Comparison of ENCODE assay signal across 36 cellular contexts in genomic region chr13:23347601-23348000, GRCh38.
"Had no signal": no experiment of that assay in that cellular context is flagged by ENCODE, and none has a peak within 500 bp of the region (broad histone marks: within the 10 kb centered on the region; RNA-seq: fewer than 3 reads in every experiment).

No MANE protein-coding gene starts in this region.

- H3K4me1 Mint-ChIP-seq: activated naive CD4-positive, alpha-beta T cell treated with anti-CD3 and anti-CD28 coated beads, Interleukin-2, amount 10 ng/mL, durations not matched to agents 7 days and 5 days; activated naive CD4-positive, alpha-beta T cell treated with anti-CD3 and anti-CD28 coated beads, Interleukin-2, amount 50 U/mL, for 24 hours; activated T-helper 17 cell treated with anti-CD3 and anti-CD28 coated beads, Interleukin-2, amount 50 U/mL, for 72 hours had no signal

- H3K9me3 Mint-ChIP-seq: activated B cell treated with CpG ODN at 0.5 μM for 24 hours; activated CD4-positive, alpha-beta memory T cell treated with anti-CD3 and anti-CD28 coated beads for 36 hours; activated CD4-positive, alpha-beta T cell treated with anti-CD3 and anti-CD28 coated beads, Interleukin-2, amount 10 ng/mL, durations not matched to agents 24 days and 14 days; activated T-helper 1 cell treated with anti-CD3 and anti-CD28 coated beads, Interleukin-12 subunit alpha, Interleukin-12 subunit beta, Interleukin-2, Interleukin-4 antibody, amounts not matched to agents 30 ng/mL and 10 ng/mL and 1 ng/mL, durations not matched to agents 14 hours and 24 hours and 36 hours; central memory CD8-positive, alpha-beta T cell; T-helper 1 cell treated with Interleukin-12 subunit alpha and Interleukin-12 subunit beta and Interleukin-4 antibody, amounts not matched to agents 30 μg/mL and 1 μg/mL, for 36 hours had no signal

- ATAC-seq: activated CD8-positive, alpha-beta T cell treated with anti-CD3 and anti-CD28 coated beads for 36 hours; activated naive CD8-positive, alpha-beta T cell treated with anti-CD3 and anti-CD28 coated beads, Interleukin-2, amount 50 U/mL, for 24 hours; activated T-helper 17 cell treated with anti-CD3 and anti-CD28 coated beads, Interleukin-2, amount 50 U/mL, for 72 hours had no signal

- H3K4me3 ChIP-seq: ascending aorta, cardiac muscle cell had no signal

- H3K9me3 ChIP-seq: ascending aorta had no signal

- H3K27me3 Mint-ChIP-seq: activated B cell treated with CpG ODN at 0.5 μM for 24 hours; activated CD4-positive, alpha-beta memory T cell treated with anti-CD3 and anti-CD28 coated beads for 36 hours; activated CD4-positive, alpha-beta T cell treated with anti-CD3 and anti-CD28 coated beads, Interleukin-2, amount 10 ng/mL, durations not matched to agents 24 days and 14 days; activated CD8-positive, alpha-beta T cell treated with anti-CD3 and anti-CD28 coated beads for 36 hours; activated naive CD4-positive, alpha-beta T cell treated with anti-CD3 and anti-CD28 coated beads, Interleukin-2, amount 10 ng/mL, durations not matched to agents 7 days and 5 days; activated naive CD4-positive, alpha-beta T cell treated with anti-CD3 and anti-CD28 coated beads, Interleukin-2, amount 50 U/mL, for 24 hours; activated naive CD8-positive, alpha-beta T cell; activated naive CD8-positive, alpha-beta T cell treated with anti-CD3 and anti-CD28 coated beads, Interleukin-2, amount 10 ng/mL, durations not matched to agents 7 days and 5 days; activated naive CD8-positive, alpha-beta T cell treated with anti-CD3 and anti-CD28 coated beads, Interleukin-2, amount 50 U/mL, for 24 hours; activated T-cell treated with anti-CD3 and anti-CD28 coated beads, Interleukin-2, amount 50 U/mL, for 24 hours; activated T-helper 17 cell treated with anti-CD3 and anti-CD28 coated beads, Interleukin-2, amount 50 U/mL, for 72 hours; brain; central memory CD8-positive, alpha-beta T cell had no signal

- DNase-seq: activated B cell treated with CpG ODN at 0.5 μM for 24 hours; activated CD4-positive, alpha-beta memory T cell treated with anti-CD3 and anti-CD28 coated beads for 36 hours; activated CD4-positive, alpha-beta T cell treated with anti-CD3 and anti-CD28 coated beads for 4 hours; activated CD4-positive, alpha-beta T cell treated with anti-CD3 and anti-CD28 coated beads, Interleukin-2, amount 10 ng/mL, durations not matched to agents 24 days and 14 days; activated CD4-positive, alpha-beta T cell treated with anti-CD3 and anti-CD28 coated beads, Interleukin-2, amount 50 U/mL, for 1 hour; activated CD4-positive, alpha-beta T cell treated with anti-CD3 and anti-CD28 coated beads, Interleukin-2, amount 50 U/mL, for 4 hours; activated CD4-positive, CD25-positive, alpha-beta regulatory T cell treated with anti-CD3 and anti-CD28 coated beads, Interleukin-2, amount 50 U/mL, for 72 hours; activated CD8-positive, alpha-beta memory T cell treated with anti-CD3 and anti-CD28 coated beads, Interleukin-2, amount 50 U/mL, for 4 hours; activated CD8-positive, alpha-beta T cell treated with anti-CD3 and anti-CD28 coated beads for 36 hours; activated effector memory CD4-positive, alpha-beta T cell treated with anti-CD3 and anti-CD28 coated beads, Interleukin-2, amount 50 U/mL, for 16 hours; activated gamma-delta T cell treated with Interleukin-2 at 50 U/mL for 16 hours; activated naive CD4-positive, alpha-beta T cell treated with anti-CD3 and anti-CD28 coated beads, Interleukin-2, amount 10 ng/mL, durations not matched to agents 7 days and 5 days; activated naive CD4-positive, alpha-beta T cell treated with Interleukin-2 at 50 U/mL for 16 hours; activated naive CD8-positive, alpha-beta T cell treated with anti-CD3 and anti-CD28 coated beads, Interleukin-2, amount 10 ng/mL, durations not matched to agents 7 days and 5 days; activated naive CD8-positive, alpha-beta T cell treated with anti-CD3 and anti-CD28 coated beads, Interleukin-2, amount 50 U/mL, for 24 hours; activated T-cell treated with anti-CD3 and anti-CD28 coated beads, Interleukin-2, amount 50 U/mL, for 24 hours; activated T-cell treated with anti-CD3 and anti-CD28 coated beads, Interleukin-2, amount 50 U/mL, for 48 hours; amygdala; anterior cingulate cortex; caudate nucleus; cerebellar nuclear complex; SW 1271; T-helper 1 cell; T-helper 2 cell; T-helper 9 cell had no signal

- H3K4me3 Mint-ChIP-seq: activated B cell treated with CpG ODN at 0.5 μM for 24 hours; activated CD4-positive, alpha-beta memory T cell treated with anti-CD3 and anti-CD28 coated beads for 36 hours; activated CD4-positive, alpha-beta T cell treated with anti-CD3 and anti-CD28 coated beads, Interleukin-2, amount 10 ng/mL, durations not matched to agents 24 days and 14 days; activated CD8-positive, alpha-beta T cell treated with anti-CD3 and anti-CD28 coated beads for 36 hours; activated naive CD4-positive, alpha-beta T cell treated with anti-CD3 and anti-CD28 coated beads, Interleukin-2, amount 10 ng/mL, durations not matched to agents 7 days and 5 days; activated naive CD4-positive, alpha-beta T cell treated with anti-CD3 and anti-CD28 coated beads, Interleukin-2, amount 50 U/mL, for 24 hours; activated naive CD8-positive, alpha-beta T cell; activated naive CD8-positive, alpha-beta T cell treated with anti-CD3 and anti-CD28 coated beads, Interleukin-2, amount 10 ng/mL, durations not matched to agents 7 days and 5 days; activated naive CD8-positive, alpha-beta T cell treated with anti-CD3 and anti-CD28 coated beads, Interleukin-2, amount 50 U/mL, for 24 hours; activated T-cell treated with anti-CD3 and anti-CD28 coated beads, Interleukin-2, amount 50 U/mL, for 24 hours; activated T-helper 1 cell treated with anti-CD3 and anti-CD28 coated beads, Interleukin-12 subunit alpha, Interleukin-12 subunit beta, Interleukin-2, Interleukin-4 antibody, amounts not matched to agents 30 ng/mL and 10 ng/mL and 1 ng/mL, durations not matched to agents 14 hours and 24 hours and 36 hours; activated T-helper 17 cell treated with anti-CD3 and anti-CD28 coated beads, Interleukin-2, amount 50 U/mL, for 72 hours; brain; central memory CD8-positive, alpha-beta T cell; T-helper 1 cell treated with Interleukin-12 subunit alpha and Interleukin-12 subunit beta and Interleukin-4 antibody, amounts not matched to agents 30 μg/mL and 1 μg/mL, for 36 hours; T-helper 2 cell treated with Interferon-gamma antibody and Interleukin-4, amounts not matched to agents 5 μg/mL and 100 μg/mL, for 36 hours had no signal

- H3K27me3 ChIP-seq: ascending aorta, cardiac muscle cell had no signal

- H3K27ac Mint-ChIP-seq: activated B cell treated with CpG ODN at 0.5 μM for 24 hours; activated CD4-positive, alpha-beta memory T cell treated with anti-CD3 and anti-CD28 coated beads for 36 hours; activated CD4-positive, alpha-beta T cell treated with anti-CD3 and anti-CD28 coated beads, Interleukin-2, amount 10 ng/mL, durations not matched to agents 24 days and 14 days; activated CD8-positive, alpha-beta T cell treated with anti-CD3 and anti-CD28 coated beads for 36 hours; activated naive CD4-positive, alpha-beta T cell treated with anti-CD3 and anti-CD28 coated beads, Interleukin-2, amount 10 ng/mL, durations not matched to agents 7 days and 5 days; activated naive CD4-positive, alpha-beta T cell treated with anti-CD3 and anti-CD28 coated beads, Interleukin-2, amount 50 U/mL, for 24 hours; activated naive CD8-positive, alpha-beta T cell; activated naive CD8-positive, alpha-beta T cell treated with anti-CD3 and anti-CD28 coated beads, Interleukin-2, amount 10 ng/mL, durations not matched to agents 7 days and 5 days; activated naive CD8-positive, alpha-beta T cell treated with anti-CD3 and anti-CD28 coated beads, Interleukin-2, amount 50 U/mL, for 24 hours; activated T-cell treated with anti-CD3 and anti-CD28 coated beads, Interleukin-2, amount 50 U/mL, for 24 hours; activated T-helper 1 cell treated with anti-CD3 and anti-CD28 coated beads, Interleukin-12 subunit alpha, Interleukin-12 subunit beta, Interleukin-2, Interleukin-4 antibody, amounts not matched to agents 30 ng/mL and 10 ng/mL and 1 ng/mL, durations not matched to agents 14 hours and 24 hours and 36 hours; activated T-helper 17 cell treated with anti-CD3 and anti-CD28 coated beads, Interleukin-2, amount 50 U/mL, for 72 hours; T-helper 1 cell treated with Interleukin-12 subunit alpha and Interleukin-12 subunit beta and Interleukin-4 antibody, amounts not matched to agents 30 μg/mL and 1 μg/mL, for 36 hours; T-helper 2 cell treated with Interferon-gamma antibody and Interleukin-4, amounts not matched to agents 5 μg/mL and 100 μg/mL, for 36 hours had no signal

- H3K27ac ChIP-seq: ascending aorta, cardiac muscle cell, VCaP had no signal
